ENCODE assay signal across 1 cellular context in genomic region chr11:73239571-73240189, GRCh38.
TF ChIP-seq lines count a peak whose summit lies in the region.

No MANE protein-coding gene starts in this region.

TF ChIP-seq in HepG2, 621 proteins besides CTCF, POLR2A, EP300 and RAD21:
- peak; percentile 93 for TF ChIP-seq ZNF768 (CRISPR knock-in tag; IDR thresholded peaks at IDR 0.05)
- no peak for TF ChIP-seq ZSCAN25 (CRISPR knock-in tag; IDR thresholded peaks at IDR 0.05)
